8 cellular contexts compared by ENCODE assay signal in genomic region chr14:106039400-106039799, GRCh38.
A peak's percentile ranks its signal among the peaks of the same experiment; 100 is the strongest.
DNase-seq lines count a peak whose midpoint lies in the region; ATAC-seq and TF ChIP-seq lines count a peak whose summit lies in the region.

No MANE protein-coding gene starts in this region.

- no peaks in the 10 kb centered on the region for H3K79me1 ChIP-seq in mesenchymal stem cell (replicated peaks; ENCODE audit: low read length, poor library complexity, severe bottlenecking)

- peak; percentile 71 to 96 for ATAC-seq in activated T-cell treated with anti-CD3 and anti-CD28 coated beads, Interleukin-2, amount 50 U/mL, for 4 hours

- H4K8ac ChIP-seq in mesenchymal stem cell (ENCODE audit: low read length), result no peak overlapping the region

- TF ChIP-seq POLR2A in spleen (IDR thresholded peaks at IDR 0.05), result no peak

- no peaks in the 10 kb centered on the region for H3K36me3 Mint-ChIP-seq in Calu3 (ENCODE audit: insufficient read depth, unreplicated experiment)
- H3K36me3 Mint-ChIP-seq in activated T-cell treated with anti-CD3 and anti-CD28 coated beads, Interleukin-2, amount 50 U/mL, for 4 hours (ENCODE audit: insufficient read depth), result no peaks in the 10 kb centered on the region

- no peak overlapping the region for H2BK5ac ChIP-seq in mesenchymal stem cell (ENCODE audit: low read depth, low read length, poor library complexity, severe bottlenecking)

- no peak overlapping the region for H3K14ac ChIP-seq in mesenchymal stem cell (ENCODE audit: low read length in 2 of 2)

- intact Hi-C loops in Calu3 (cut with micrococcal nuclease; ENCODE audit: unreplicated experiment), result no loop called here
- intact Hi-C loops in spleen (cut with DNase I; ENCODE audit: low total_unique reads), result no loop called here

- H3K4me3 ChIP-seq in spleen (no peak overlapping the region), mesenchymal stem cell (ENCODE audit: insufficient read depth in 1 of 2, low read depth in 1 of 2, low read length in 2 of 2) (no peak overlapping the region)

- no peak overlapping the region for H3K18ac ChIP-seq in mesenchymal stem cell (ENCODE audit: low read depth in 1 of 2, low read length in 2 of 2)

- TF ChIP-seq CTCF in Calu3 (IDR thresholded peaks at IDR 0.05; ENCODE audit: unreplicated experiment) (no peak), spleen (IDR thresholded peaks at IDR 0.05 in 8 of 11, conservative IDR thresholded peaks at IDR 0.05 in 3 of 11) (peak in 6 of 11 experiments; percentile 10 to 50 (median 36))

- H3K27me3 ChIP-seq in spleen (replicated peaks in 1 of 7) (peaks cover 0 to 5% (median 0%) of the 10 kb centered on the region in 7 donors), mesenchymal stem cell (ENCODE audit: control insufficient read depth in 1 of 2, insufficient read depth in 1 of 2, low read length in 2 of 2) (no peaks in the 10 kb centered on the region)

- H2BK120ac ChIP-seq in mesenchymal stem cell (ENCODE audit: low read depth, low read length), result no peak overlapping the region

- no peaks in the 10 kb centered on the region for H3K4me1 ChIP-seq in spleen
- H3K4me1 ChIP-seq in mesenchymal stem cell (ENCODE audit: control insufficient read depth, insufficient read depth, low read depth, low read length), result no peaks in the 10 kb centered on the region

- H3K36me3 ChIP-seq in spleen (no peaks in the 10 kb centered on the region), mesenchymal stem cell (ENCODE audit: control insufficient read depth in 1 of 2, insufficient read depth in 2 of 2, low read depth in 1 of 2, low read length in 2 of 2) (no peaks in the 10 kb centered on the region)

- WGBS in spleen, 5 donors, result 25 to 81% (median 38%) methylated on average over 4 of the region's 4 CpGs
- WGBS in mesenchymal stem cell, result 86% methylated on average over 4 of the region's 4 CpGs

- H3K4me1 Mint-ChIP-seq in Calu3 (ENCODE audit: low read depth, unreplicated experiment), result no peaks in the 10 kb centered on the region
- H3K4me1 Mint-ChIP-seq in activated T-cell treated with anti-CD3 and anti-CD28 coated beads, Interleukin-2, amount 50 U/mL, for 4 hours (ENCODE audit: low read depth), result peaks cover 9% of the 10 kb centered on the region

- no peak overlapping the region for H2AFZ ChIP-seq in mesenchymal stem cell (ENCODE audit: low read depth, low read length)

- H3K27me3 Mint-ChIP-seq in Calu3 (ENCODE audit: unreplicated experiment), result peaks cover 68% of the 10 kb centered on the region
- peaks cover 3% of the 10 kb centered on the region for H3K27me3 Mint-ChIP-seq in activated T-cell treated with anti-CD3 and anti-CD28 coated beads, Interleukin-2, amount 50 U/mL, for 4 hours (ENCODE audit: low read depth)

- no peak overlapping the region for H3K4me2 ChIP-seq in mesenchymal stem cell (ENCODE audit: low read length, poor library complexity, severe bottlenecking)

- H3K9me3 Mint-ChIP-seq in Calu3 (ENCODE audit: low read depth, unreplicated experiment), result no peaks in the 10 kb centered on the region
- H3K9me3 Mint-ChIP-seq in activated T-cell treated with anti-CD3 and anti-CD28 coated beads, Interleukin-2, amount 50 U/mL, for 4 hours, result no peaks in the 10 kb centered on the region

- peak; percentile 49 for DNase-seq in Calu3
- DNase-seq in NCI-H460 (ENCODE audit: extremely low read depth, low read depth), result peak; percentile 36
- peak; percentile 69 for DNase-seq in activated T-cell treated with anti-CD3 and anti-CD28 coated beads, Interleukin-2, amount 50 U/mL, for 4 hours
- DNase-seq in spleen, result no peak
- no peak for DNase-seq in Ammon's horn (ENCODE audit: low spot score)
- no peak for DNase-seq in mesenchymal stem cell
- no peak for DNase-seq in AG20443 (ENCODE audit: low spot score)
- no peak for DNase-seq in amygdala (lab: John Stamatoyannopoulos, UW)

- no TSS peak for BruUV-seq in Calu3 (replicated peaks; lab: Mats Ljungman, UMichigan)

- no peak overlapping the region for H2AK5ac ChIP-seq in mesenchymal stem cell (ENCODE audit: low read length, severe bottlenecking)

- no peak overlapping the region for H3K9ac ChIP-seq in mesenchymal stem cell (ENCODE audit: low read length)

- H3K23ac ChIP-seq in mesenchymal stem cell (ENCODE audit: low read length in 2 of 2), result no peak overlapping the region

- H3K27ac ChIP-seq in spleen, result no peak overlapping the region
- no peak overlapping the region for H3K27ac ChIP-seq in mesenchymal stem cell (ENCODE audit: low read length, poor library complexity, severe bottlenecking)

- no peak overlapping the region for H2BK15ac ChIP-seq in mesenchymal stem cell (ENCODE audit: low read depth, poor library complexity, severe bottlenecking)

- H2BK12ac ChIP-seq in mesenchymal stem cell (ENCODE audit: low read length in 2 of 2), result no peak overlapping the region

- no peak overlapping the region for H3K4me3 Mint-ChIP-seq in Calu3 (ENCODE audit: low read depth, unreplicated experiment)
- no peak overlapping the region for H3K4me3 Mint-ChIP-seq in activated T-cell treated with anti-CD3 and anti-CD28 coated beads, Interleukin-2, amount 50 U/mL, for 4 hours

- H3K4ac ChIP-seq in mesenchymal stem cell (ENCODE audit: low read depth in 1 of 2, low read length in 2 of 2), result no peak overlapping the region

- CTCF ChIA-PET in Calu3 (lab: Charles Lee), result no interaction called here

- H3K27ac Mint-ChIP-seq in Calu3 (ENCODE audit: unreplicated experiment), result no peak overlapping the region

- H3K9me3 ChIP-seq in spleen (no peaks in the 10 kb centered on the region), mesenchymal stem cell (ENCODE audit: control insufficient read depth, low read length) (no peaks in the 10 kb centered on the region)

- no peak overlapping the region for H4K91ac ChIP-seq in mesenchymal stem cell (ENCODE audit: low read length)

Comparison
In these comparisons a context has a peak if more than half of its experiments do, and no peak if none do; other contexts are left out.
1. DNase-seq: peak in Calu3 (single experiment), NCI-H460 (single experiment) and activated T-cell treated with anti-CD3 and anti-CD28 coated beads, Interleukin-2, amount 50 U/mL, for 4 hours (single experiment); none in spleen (single experiment), Ammon's horn (single experiment), mesenchymal stem cell (single experiment), AG20443 (single experiment) and amygdala (0 of 56).